15 cellular contexts compared by ENCODE assay signal in genomic region chr18:49081511-49082146, GRCh38.
A peak's percentile ranks its signal among the peaks of the same experiment; 100 is the strongest.
DNase-seq lines count a peak whose midpoint lies in the region; ATAC-seq, FAIRE-seq and TF ChIP-seq lines count a peak whose summit lies in the region.
"Had no signal": no experiment of that assay in that cellular context is flagged by ENCODE, and none has a peak within 500 bp of the region (broad histone marks: within the 10 kb centered on the region; RNA-seq: fewer than 3 reads in every experiment).

No MANE protein-coding gene starts in this region.

- peaks cover 2% of the 10 kb centered on the region for H3K27me3 Mint-ChIP-seq in endodermal cell (ENCODE audit: insufficient read depth)
- H3K27me3 Mint-ChIP-seq: activated B cell treated with CpG ODN at 0.5 μM for 24 hours had no signal

- no peaks in the 10 kb centered on the region for H3K9me3 ChIP-seq in DND-41 (ENCODE audit: insufficient read depth, low read length, severe bottlenecking)
- no peaks in the 10 kb centered on the region for H3K9me3 ChIP-seq in small intestine (ENCODE audit: control insufficient read depth, low read depth)
- peaks cover 14% of the 10 kb centered on the region for H3K9me3 ChIP-seq in endodermal cell (ENCODE audit: control insufficient read depth, low read length)
- no peaks in the 10 kb centered on the region for H3K9me3 ChIP-seq in psoas muscle
- H3K9me3 ChIP-seq: prostate gland, uterus had no signal

- no peak overlapping the region for H2AFZ ChIP-seq in DND-41 (ENCODE audit: low read depth, low read length)
- H2AFZ ChIP-seq: GM23338 had no signal

- intact Hi-C loops in psoas muscle (cut with DNase I) = no loop called here

- H3K36me3 ChIP-seq in DND-41 (ENCODE audit: insufficient read depth, low read length) (peaks cover 7% of the 10 kb centered on the region; the same call in 1 of the 2 replicates), small intestine (ENCODE audit: control insufficient read depth in 2 of 2, insufficient read depth in 2 of 2, low read length in 2 of 2) (no peaks in the 10 kb centered on the region), endodermal cell (ENCODE audit: control insufficient read depth, insufficient read depth, low read length) (peaks cover 6% of the 10 kb centered on the region), psoas muscle (ENCODE audit: insufficient read depth in 1 of 2, low read depth in 1 of 2) (no peaks in the 10 kb centered on the region)
- H3K36me3 ChIP-seq: prostate gland, uterus had no signal

- H3K9ac ChIP-seq in DND-41 (ENCODE audit: low read depth, low read length) (no peak overlapping the region), endodermal cell (ENCODE audit: extremely low read depth, low read length, poor library complexity, severe bottlenecking) (no peak overlapping the region)

- H3K27me3 ChIP-seq in DND-41 (ENCODE audit: insufficient read depth, low read length, poor library complexity) (no peaks in the 10 kb centered on the region), small intestine (ENCODE audit: control insufficient read depth in 2 of 2, insufficient read depth in 2 of 2, low read length in 2 of 2) (no peaks in the 10 kb centered on the region), endodermal cell (ENCODE audit: control insufficient read depth, insufficient read depth, low read length, poor library complexity, severe bottlenecking) (no peaks in the 10 kb centered on the region), psoas muscle (ENCODE audit: insufficient read depth in 3 of 3, low read length in 2 of 3) (no peaks in the 10 kb centered on the region)
- H3K27me3 ChIP-seq: uterus had no signal

- ATAC-seq in DND-41 (ENCODE audit: insufficient read depth, low read depth) = no peak
- ATAC-seq in GM19025 (IDR thresholded peaks at IDR 0.05; ENCODE audit: low read depth, unreplicated experiment) = peak; percentile 76
- peak; percentile 76 for ATAC-seq in HG03196 (IDR thresholded peaks at IDR 0.05; ENCODE audit: unreplicated experiment)
- ATAC-seq in psoas muscle = no peak
- ATAC-seq: GM23338 had no signal

- no peaks in the 10 kb centered on the region for H3K79me2 ChIP-seq in DND-41 (ENCODE audit: insufficient read depth, low read length)

- FAIRE-seq in small intestine (lab: Jason Lieb, UNC) = no peak

- no peak overlapping the region for H3K4me2 ChIP-seq in DND-41 (ENCODE audit: insufficient read depth, low read length)
- H3K4me2 ChIP-seq: GM23338 had no signal

- peaks cover 21% of the 10 kb centered on the region for H3K36me3 Mint-ChIP-seq in endodermal cell (ENCODE audit: low read depth)

- peak overlapping the region; percentile 59 for H3K27ac ChIP-seq in DND-41 (ENCODE audit: low read length)
- H3K27ac ChIP-seq in small intestine (ENCODE audit: low read depth in 1 of 2, low read length in 1 of 2) = no peak overlapping the region
- no peak overlapping the region for H3K27ac ChIP-seq in endodermal cell (ENCODE audit: low read depth, low read length)
- no peak overlapping the region for H3K27ac ChIP-seq in psoas muscle
- H3K27ac ChIP-seq: prostate gland, uterus had no signal

- H3K9me3 Mint-ChIP-seq in endodermal cell = peaks cover 25% of the 10 kb centered on the region
- H3K9me3 Mint-ChIP-seq: activated T-cell treated with anti-CD3 and anti-CD28 coated beads, Interleukin-2, amount 50 U/mL, for 4 hours had no signal

- no peak overlapping the region for H3K4me3 ChIP-seq in DND-41 (ENCODE audit: low read depth in 1 of 2, low read length in 2 of 2)
- no peak overlapping the region for H3K4me3 ChIP-seq in small intestine (ENCODE audit: low read depth in 1 of 2, low read length in 2 of 2)
- H3K4me3 ChIP-seq in endodermal cell (ENCODE audit: low read length) = no peak overlapping the region
- no peak overlapping the region for H3K4me3 ChIP-seq in psoas muscle
- H3K4me3 ChIP-seq: GM23338, prostate gland, uterus had no signal

- H4K20me1 ChIP-seq in DND-41 (ENCODE audit: insufficient read depth, low read length) = no peaks in the 10 kb centered on the region

- WGBS in small intestine, 3 donors = 55 to 85% (median 74%) methylated on average over 1 of the region's 2 CpGs
- WGBS in endodermal cell (ENCODE audit: insufficient coverage in 1 of 2, insufficient read length in 1 of 2), 2 experiments = 83 to 100% methylated on average over 1 of the region's 2 CpGs
- WGBS in psoas muscle, 3 donors = 67 to 94% (median 89%) methylated on average over 1 to 2 of the region's 2 CpGs

- no peak overlapping the region for H3K4me3 Mint-ChIP-seq in endodermal cell
- H3K4me3 Mint-ChIP-seq: activated B cell treated with CpG ODN at 0.5 μM for 24 hours; activated T-cell treated with anti-CD3 and anti-CD28 coated beads, Interleukin-2, amount 50 U/mL, for 4 hours; GM23338 had no signal

- TF ChIP-seq CTCF in DND-41 (IDR thresholded peaks at IDR 0.05; ENCODE audit: borderline replicate concordance, extremely low read depth, low read length, poor library complexity, severe bottlenecking) (no peak), endodermal cell (conservative IDR thresholded peaks at IDR 0.05) (no peak), psoas muscle (IDR thresholded peaks at IDR 0.05) (no peak)

- H3K4me1 ChIP-seq in DND-41 (ENCODE audit: insufficient read depth, low read length) = peaks cover 33% of the 10 kb centered on the region
- no peaks in the 10 kb centered on the region for H3K4me1 ChIP-seq in small intestine (ENCODE audit: control insufficient read depth in 2 of 2, insufficient read depth in 1 of 2, low read depth in 1 of 2, low read length in 1 of 2)
- no peaks in the 10 kb centered on the region for H3K4me1 ChIP-seq in endodermal cell (ENCODE audit: control insufficient read depth, insufficient read depth, low read length)
- H3K4me1 ChIP-seq in psoas muscle = no peaks in the 10 kb centered on the region
- H3K4me1 ChIP-seq: prostate gland, uterus had no signal

- no peak overlapping the region for H3K27ac Mint-ChIP-seq in endodermal cell
- H3K27ac Mint-ChIP-seq: activated B cell treated with CpG ODN at 0.5 μM for 24 hours, GM23338 had no signal

- DNase-seq in DND-41 = no peak
- DNase-seq in fibroblast of peridontal ligament (ENCODE audit: extremely low read depth) = peak; percentile 52
- DNase-seq in small intestine = no peak
- DNase-seq in endodermal cell = no peak
- no peak for DNase-seq in psoas muscle
- DNase-seq in NCI-H82 treated with DMSO at 0.1 percent for 48 hours (lab: John Stamatoyannopoulos, UW; ENCODE audit: unreplicated experiment) = no peak
- DNase-seq: activated B cell treated with CpG ODN at 0.5 μM for 24 hours; activated T-cell treated with anti-CD3 and anti-CD28 coated beads, Interleukin-2, amount 50 U/mL, for 4 hours; effector CD8-positive, alpha-beta T cell; NCI-H1092; uterus had no signal

- H3K4me1 Mint-ChIP-seq in endodermal cell = no peaks in the 10 kb centered on the region
- H3K4me1 Mint-ChIP-seq: activated B cell treated with CpG ODN at 0.5 μM for 24 hours, GM23338 had no signal

Comparison
In these comparisons a context has a peak if more than half of its experiments do, and no peak if none do; other contexts are left out.
1. ATAC-seq: peak in GM19025 (single experiment) and HG03196 (single experiment); none in DND-41 (single experiment) and psoas muscle (0 of 4).